In genomic region chr6:70857387-70858077, GRCh38 we compare ENCODE assay signal across 11 cellular contexts.
DNase-seq lines count a peak whose midpoint lies in the region; ATAC-seq and TF ChIP-seq lines count a peak whose summit lies in the region.
"Had no signal": no experiment of that assay in that cellular context is flagged by ENCODE, and none has a peak within 500 bp of the region (broad histone marks: within the 10 kb centered on the region; RNA-seq: fewer than 3 reads in every experiment).

No MANE protein-coding gene starts in this region.

- H3K27ac ChIP-seq in WERI-Rb-1 = 0 out of 2 replicates have a peak overlapping the region, but pooled peaks have one; percentile 22

- BruUV-seq in MCF 10A (replicated peaks; lab: Mats Ljungman, UMichigan) = no TSS peak

- no peaks in the 10 kb centered on the region for H3K27me3 ChIP-seq in WERI-Rb-1 (ENCODE audit: insufficient read depth, low read depth, severe bottlenecking)

- intact Hi-C loops in activated T-helper 1 cell treated with anti-CD3 and anti-CD28 coated beads, Interleukin-12 subunit alpha, Interleukin-12 subunit beta, Interleukin-2, Interleukin-4 antibody, amounts not matched to agents 30 ng/mL and 10 ng/mL and 1 ng/mL, durations not matched to agents 14 hours and 24 hours and 36 hours (cut with micrococcal nuclease) = no loop called here
- intact Hi-C loops in MCF 10A (cut with micrococcal nuclease) = no loop called here

- ATAC-seq in GM18873 (IDR thresholded peaks at IDR 0.05; ENCODE audit: low FRiP score, unreplicated experiment) = peak; percentile 99
- peak; percentile 100 for ATAC-seq in GM21576 (IDR thresholded peaks at IDR 0.05; ENCODE audit: unreplicated experiment)
- ATAC-seq in HG03135 (IDR thresholded peaks at IDR 0.05; ENCODE audit: unreplicated experiment) = peak; percentile 100
- ATAC-seq: HCT116, WTC11 had no signal

- POLR2A ChIA-PET in MCF 10A (lab: Yijun Ruan, JAX) = no interaction called here

- CTCF ChIA-PET in MCF 10A (lab: Yijun Ruan, JAX) = interaction anchor here (0.5 to 5.2 kb wide), 8 partner anchors 22 to 488 kb away, joined by 3 to 21 read pairs (median 4); no protein-coding TSS in a partner anchor

- H3K4me3 ChIP-seq in WERI-Rb-1 (ENCODE audit: low read depth, low read length) = no peak overlapping the region

- TF ChIP-seq CTCF in WERI-Rb-1 (IDR thresholded peaks at IDR 0.05; ENCODE audit: low read depth, low read length) (no peak), MCF 10A (IDR thresholded peaks at IDR 0.05; ENCODE audit: unreplicated experiment) (no peak)

- H3K27ac Mint-ChIP-seq in activated T-helper 1 cell treated with anti-CD3 and anti-CD28 coated beads, Interleukin-12 subunit alpha, Interleukin-12 subunit beta, Interleukin-2, Interleukin-4 antibody, amounts not matched to agents 30 ng/mL and 10 ng/mL and 1 ng/mL, durations not matched to agents 14 hours and 24 hours and 36 hours = no peak overlapping the region
- H3K27ac Mint-ChIP-seq in MCF 10A (ENCODE audit: low read depth, unreplicated experiment) = no peak overlapping the region
- H3K27ac Mint-ChIP-seq: WTC11 had no signal

- peaks cover 11% of the 10 kb centered on the region for H3K36me3 ChIP-seq in WERI-Rb-1

- H3K36me3 Mint-ChIP-seq in activated T-helper 1 cell treated with anti-CD3 and anti-CD28 coated beads, Interleukin-12 subunit alpha, Interleukin-12 subunit beta, Interleukin-2, Interleukin-4 antibody, amounts not matched to agents 30 ng/mL and 10 ng/mL and 1 ng/mL, durations not matched to agents 14 hours and 24 hours and 36 hours (ENCODE audit: low read depth) = peaks cover 15% of the 10 kb centered on the region
- H3K36me3 Mint-ChIP-seq in MCF 10A (ENCODE audit: insufficient read depth, unreplicated experiment) = peaks cover 15% of the 10 kb centered on the region
- H3K36me3 Mint-ChIP-seq: WTC11 had no signal

- DNase-seq in WERI-Rb-1 = no peak
- DNase-seq in activated T-helper 1 cell treated with anti-CD3 and anti-CD28 coated beads, Interleukin-12 subunit alpha, Interleukin-12 subunit beta, Interleukin-2, Interleukin-4 antibody, amounts not matched to agents 30 ng/mL and 10 ng/mL and 1 ng/mL, durations not matched to agents 14 hours and 24 hours and 36 hours (ENCODE audit: low spot score) = no peak
- DNase-seq in HUDEP-2 (lab: John Stamatoyannopoulos, UW; ENCODE audit: unreplicated experiment in 76 of 76) = no peak
- no peak for DNase-seq in MCF 10A (ENCODE audit: unreplicated experiment)
- DNase-seq in NCI-H526 (lab: John Stamatoyannopoulos, UW) = no peak
- DNase-seq: DMS 273 treated with DMSO at 0.1 percent for 48 hours had no signal

- H3K27me3 Mint-ChIP-seq in activated T-helper 1 cell treated with anti-CD3 and anti-CD28 coated beads, Interleukin-12 subunit alpha, Interleukin-12 subunit beta, Interleukin-2, Interleukin-4 antibody, amounts not matched to agents 30 ng/mL and 10 ng/mL and 1 ng/mL, durations not matched to agents 14 hours and 24 hours and 36 hours (ENCODE audit: insufficient read depth) = no peaks in the 10 kb centered on the region
- H3K27me3 Mint-ChIP-seq in MCF 10A (ENCODE audit: insufficient read depth, unreplicated experiment) = no peaks in the 10 kb centered on the region

- H3K9me3 Mint-ChIP-seq in activated T-helper 1 cell treated with anti-CD3 and anti-CD28 coated beads, Interleukin-12 subunit alpha, Interleukin-12 subunit beta, Interleukin-2, Interleukin-4 antibody, amounts not matched to agents 30 ng/mL and 10 ng/mL and 1 ng/mL, durations not matched to agents 14 hours and 24 hours and 36 hours = no peaks in the 10 kb centered on the region
- H3K9me3 Mint-ChIP-seq in MCF 10A (ENCODE audit: unreplicated experiment) = no peaks in the 10 kb centered on the region
- H3K9me3 Mint-ChIP-seq: WTC11 had no signal

- H3K4me3 Mint-ChIP-seq in activated T-helper 1 cell treated with anti-CD3 and anti-CD28 coated beads, Interleukin-12 subunit alpha, Interleukin-12 subunit beta, Interleukin-2, Interleukin-4 antibody, amounts not matched to agents 30 ng/mL and 10 ng/mL and 1 ng/mL, durations not matched to agents 14 hours and 24 hours and 36 hours = no peak overlapping the region
- no peak overlapping the region for H3K4me3 Mint-ChIP-seq in MCF 10A (ENCODE audit: unreplicated experiment)
- H3K4me3 Mint-ChIP-seq: WTC11 had no signal

- H3K9me3 ChIP-seq in WERI-Rb-1 (ENCODE audit: severe bottlenecking) = no peaks in the 10 kb centered on the region

- H3K4me1 Mint-ChIP-seq in activated T-helper 1 cell treated with anti-CD3 and anti-CD28 coated beads, Interleukin-12 subunit alpha, Interleukin-12 subunit beta, Interleukin-2, Interleukin-4 antibody, amounts not matched to agents 30 ng/mL and 10 ng/mL and 1 ng/mL, durations not matched to agents 14 hours and 24 hours and 36 hours (ENCODE audit: low read depth) = no peaks in the 10 kb centered on the region
- H3K4me1 Mint-ChIP-seq in MCF 10A (ENCODE audit: insufficient read depth, unreplicated experiment) = no peaks in the 10 kb centered on the region
- H3K4me1 Mint-ChIP-seq: WTC11 had no signal
